13 cellular contexts compared by ENCODE assay signal in the genomic region with DNA sequence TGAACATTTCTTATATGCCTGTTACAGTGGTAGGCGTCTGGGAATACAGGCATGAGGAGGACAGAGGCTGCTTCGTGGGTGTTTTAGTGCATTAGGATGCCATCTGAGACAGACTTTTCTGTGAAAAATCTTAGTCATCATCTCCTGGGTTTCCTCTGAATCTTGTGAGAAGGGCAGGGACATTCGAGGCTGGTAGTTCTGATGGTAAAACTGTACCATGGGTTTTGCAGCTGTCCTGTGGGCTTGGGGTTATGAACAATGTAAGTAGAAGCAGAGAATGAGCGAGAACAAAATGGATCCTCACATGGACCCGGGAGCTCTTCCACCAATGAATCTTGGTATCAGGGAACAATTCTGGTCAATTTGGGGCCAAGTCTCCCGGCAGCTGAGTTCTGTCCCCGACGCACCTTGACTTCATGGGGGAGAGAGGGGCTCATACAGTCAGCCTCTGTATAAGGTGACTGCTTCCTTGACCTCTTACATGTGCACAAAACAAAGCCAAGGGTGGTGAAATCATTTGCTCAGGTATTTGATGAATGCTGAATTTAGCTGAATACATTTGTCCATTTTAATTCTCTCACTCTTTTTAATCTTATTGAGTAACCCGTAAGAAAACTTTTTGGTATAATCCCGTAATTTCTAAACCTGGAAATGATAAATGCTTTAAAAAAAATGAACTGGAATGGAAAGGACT.
DNase-seq lines count a peak whose midpoint lies in the region; ATAC-seq, FAIRE-seq and TF ChIP-seq lines count a peak whose summit lies in the region.
"Had no signal": no experiment of that assay in that cellular context is flagged by ENCODE, and none has a peak within 500 bp of the region (broad histone marks: within the 10 kb centered on the region; RNA-seq: fewer than 3 reads in every experiment).

No MANE protein-coding gene starts in this region.

- no peak for TF ChIP-seq POLR2A in GM12891 (IDR thresholded peaks at IDR 0.05; ENCODE audit: low read depth, low read length)

- peak overlapping the region; percentile 68 for H3K27ac Mint-ChIP-seq in activated T-helper 2 cell treated with anti-CD3 and anti-CD28 coated beads, Interferon-gamma antibody, Interleukin-2, Interleukin-4, amounts not matched to agents 10 μg/mL and 5 μg/mL and 100 μg/mL, durations not matched to agents 14 hours and 24 hours and 36 hours
- no peak overlapping the region for H3K27ac Mint-ChIP-seq in natural killer cell

- H3K36me3 Mint-ChIP-seq in activated T-helper 2 cell treated with anti-CD3 and anti-CD28 coated beads, Interferon-gamma antibody, Interleukin-2, Interleukin-4, amounts not matched to agents 10 μg/mL and 5 μg/mL and 100 μg/mL, durations not matched to agents 14 hours and 24 hours and 36 hours (ENCODE audit: low read depth) = peaks cover 3% of the 10 kb centered on the region
- H3K36me3 Mint-ChIP-seq in natural killer cell = no peaks in the 10 kb centered on the region
- H3K36me3 Mint-ChIP-seq: activated naive CD4-positive, alpha-beta T cell treated with anti-CD3 and anti-CD28 coated beads, Interleukin-2, amount 50 U/mL, for 24 hours had no signal

- no peak for ATAC-seq in GM19455 (IDR thresholded peaks at IDR 0.05; ENCODE audit: unreplicated experiment)
- no peak for ATAC-seq in natural killer cell

- no peak for FAIRE-seq in GM12891 (lab: Jason Lieb, UNC)

- no peaks in the 10 kb centered on the region for H3K9me3 Mint-ChIP-seq in activated T-helper 2 cell treated with anti-CD3 and anti-CD28 coated beads, Interferon-gamma antibody, Interleukin-2, Interleukin-4, amounts not matched to agents 10 μg/mL and 5 μg/mL and 100 μg/mL, durations not matched to agents 14 hours and 24 hours and 36 hours
- H3K9me3 Mint-ChIP-seq in natural killer cell = no peaks in the 10 kb centered on the region
- H3K9me3 Mint-ChIP-seq: activated naive CD4-positive, alpha-beta T cell treated with anti-CD3 and anti-CD28 coated beads, Interleukin-2, amount 50 U/mL, for 24 hours had no signal

- TF ChIP-seq CTCF in natural killer cell (IDR thresholded peaks at IDR 0.05) = no peak

- peak; percentile 36 for DNase-seq in A172 (ENCODE audit: low spot score)
- peak; percentile 57 for DNase-seq in EL
- DNase-seq in activated T-helper 2 cell treated with anti-CD3 and anti-CD28 coated beads, Interferon-gamma antibody, Interleukin-2, Interleukin-4, amounts not matched to agents 10 μg/mL and 5 μg/mL and 100 μg/mL, durations not matched to agents 14 hours and 24 hours and 36 hours (ENCODE audit: low spot score) = no peak
- DNase-seq in kidney tubule cell (ENCODE audit: low spot score) = peak; percentile 80
- no peak for DNase-seq in NCI-H1930 (lab: John Stamatoyannopoulos, UW)
- no peak for DNase-seq in GM12891 (ENCODE audit: insufficient read length, low spot score)
- DNase-seq in natural killer cell = no peak
- DNase-seq: activated CD4-positive, CD25-positive, alpha-beta regulatory T cell treated with anti-CD3 and anti-CD28 coated beads, Interleukin-2, amount 50 U/mL, for 72 hours; effector CD8-positive, alpha-beta T cell; NCI-H524; SIG-M5 had no signal

- intact Hi-C loops in activated T-helper 2 cell treated with anti-CD3 and anti-CD28 coated beads, Interferon-gamma antibody, Interleukin-2, Interleukin-4, amounts not matched to agents 10 μg/mL and 5 μg/mL and 100 μg/mL, durations not matched to agents 14 hours and 24 hours and 36 hours (cut with micrococcal nuclease) = loop anchor here (1.0 kb wide), 2 partner anchors 8 to 93 kb away; no protein-coding TSS in a partner anchor
- intact Hi-C loops in natural killer cell (cut with micrococcal nuclease) = no loop called here

- H3K4me3 Mint-ChIP-seq in activated T-helper 2 cell treated with anti-CD3 and anti-CD28 coated beads, Interferon-gamma antibody, Interleukin-2, Interleukin-4, amounts not matched to agents 10 μg/mL and 5 μg/mL and 100 μg/mL, durations not matched to agents 14 hours and 24 hours and 36 hours (ENCODE audit: low read depth) = no peak overlapping the region
- H3K4me3 Mint-ChIP-seq in natural killer cell = no peak overlapping the region
- H3K4me3 Mint-ChIP-seq: activated naive CD4-positive, alpha-beta T cell treated with anti-CD3 and anti-CD28 coated beads, Interleukin-2, amount 50 U/mL, for 24 hours had no signal

- peaks cover 41% of the 10 kb centered on the region for H3K4me1 Mint-ChIP-seq in activated T-helper 2 cell treated with anti-CD3 and anti-CD28 coated beads, Interferon-gamma antibody, Interleukin-2, Interleukin-4, amounts not matched to agents 10 μg/mL and 5 μg/mL and 100 μg/mL, durations not matched to agents 14 hours and 24 hours and 36 hours (ENCODE audit: low read depth)
- H3K4me1 Mint-ChIP-seq in natural killer cell = peaks cover 0 to 4% of the 10 kb centered on the region in 2 donors

- H3K27me3 Mint-ChIP-seq in activated T-helper 2 cell treated with anti-CD3 and anti-CD28 coated beads, Interferon-gamma antibody, Interleukin-2, Interleukin-4, amounts not matched to agents 10 μg/mL and 5 μg/mL and 100 μg/mL, durations not matched to agents 14 hours and 24 hours and 36 hours (ENCODE audit: low read depth) = peaks cover 2% of the 10 kb centered on the region
- H3K27me3 Mint-ChIP-seq in natural killer cell (ENCODE audit: low read depth in 2 of 2) = peaks cover 35 to 54% of the 10 kb centered on the region in 2 donors

TF ChIP-seq in GM12891, 5 proteins besides CTCF, POLR2A, EP300 and RAD21:
- TF ChIP-seq PAX5 (IDR thresholded peaks at IDR 0.05; ENCODE audit: insufficient read depth, low read length, severe bottlenecking) (no peak), POU2F2 (IDR thresholded peaks at IDR 0.05; ENCODE audit: low read depth, low read length) (no peak), SPI1 (IDR thresholded peaks at IDR 0.05; ENCODE audit: low read depth, low read length) (no peak), TAF1 (IDR thresholded peaks at IDR 0.05; ENCODE audit: low read depth, low read length) (no peak), POLR2AphosphoS5 (IDR thresholded peaks at IDR 0.05; ENCODE audit: low read depth, low read length) (no peak)

Comparison
In these comparisons a context has a peak if more than half of its experiments do, and no peak if none do; other contexts are left out.
1. DNase-seq: peak in A172 (single experiment), EL (single experiment) and kidney tubule cell (single experiment); none in activated T-helper 2 cell treated with anti-CD3 and anti-CD28 coated beads, Interferon-gamma antibody, Interleukin-2, Interleukin-4, amounts not matched to agents 10 μg/mL and 5 μg/mL and 100 μg/mL, durations not matched to agents 14 hours and 24 hours and 36 hours (single experiment), NCI-H1930 (0 of 2), GM12891 (single experiment) and natural killer cell (single experiment).